In the genomic region with DNA sequence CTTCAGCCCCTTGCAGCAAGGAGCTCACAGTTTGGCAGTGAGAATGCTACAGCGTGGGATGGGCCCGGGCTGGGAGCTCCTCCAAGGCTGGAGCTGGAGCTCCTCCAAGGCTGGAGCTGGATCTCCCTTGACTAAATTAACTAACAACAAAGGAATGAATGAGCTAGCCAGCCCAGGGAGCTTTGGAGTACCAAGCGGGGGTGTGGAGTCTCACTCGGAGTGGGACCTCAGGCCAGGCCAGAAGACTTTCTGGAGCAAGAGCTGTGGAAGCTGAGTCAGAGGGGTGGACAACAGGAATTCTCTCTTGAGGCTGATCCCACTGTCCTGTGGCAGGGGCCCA, we compare ENCODE assay signal across 12 cellular contexts.
DNase-seq lines count a peak whose midpoint lies in the region; ATAC-seq and TF ChIP-seq lines count a peak whose summit lies in the region.
"Had no signal": no experiment of that assay in that cellular context is flagged by ENCODE, and none has a peak within 500 bp of the region (broad histone marks: within the 10 kb centered on the region; RNA-seq: fewer than 3 reads in every experiment).

No MANE protein-coding gene starts in this region.

- DNase-seq in HCEC 1CT (peak; percentile 55), coronary artery (ENCODE audit: low spot score) (peak; percentile 86), left colon (peak; percentile 19 to 52), stromal cell of bone marrow (ENCODE audit: low read depth) (peak; percentile 97), iPS-NIHi11 (ENCODE audit: low spot score) (no peak), NCI-H524 (lab: John Stamatoyannopoulos, UW) (no peak), SHP77 treated with DMSO at 0.1 percent for 48 hours (lab: John Stamatoyannopoulos, UW) (no peak)
- DNase-seq: DND-41; naive B cell; stimulated activated CD4-positive, alpha-beta T cell treated with anti-CD3 and anti-CD28 coated beads, Interleukin-4, amount 100 ng/mL, for 4 hours; T-helper 9 cell had no signal

- peak overlapping the region in 1 of 2 donors; percentile 71 for H3K27ac ChIP-seq in coronary artery

- no peak for TF ChIP-seq CTCF in coronary artery (IDR thresholded peaks at IDR 0.05)

- no peak for ATAC-seq in left colon
- no peak for ATAC-seq in GM18867 (IDR thresholded peaks at IDR 0.05; ENCODE audit: unreplicated experiment)

- intact Hi-C loops in left colon (cut with DNase I, micrococcal nuclease) = no loop called here

- no peak overlapping the region for H3K4me3 ChIP-seq in coronary artery

Comparison
In these comparisons a context has a peak if more than half of its experiments do, and no peak if none do; other contexts are left out.
1. DNase-seq: peak in HCEC 1CT (single experiment), coronary artery (single experiment), left colon (2 of 2) and stromal cell of bone marrow (single experiment); none in iPS-NIHi11 (single experiment), NCI-H524 (0 of 2) and SHP77 treated with DMSO at 0.1 percent for 48 hours (single experiment).